In the genomic region with DNA sequence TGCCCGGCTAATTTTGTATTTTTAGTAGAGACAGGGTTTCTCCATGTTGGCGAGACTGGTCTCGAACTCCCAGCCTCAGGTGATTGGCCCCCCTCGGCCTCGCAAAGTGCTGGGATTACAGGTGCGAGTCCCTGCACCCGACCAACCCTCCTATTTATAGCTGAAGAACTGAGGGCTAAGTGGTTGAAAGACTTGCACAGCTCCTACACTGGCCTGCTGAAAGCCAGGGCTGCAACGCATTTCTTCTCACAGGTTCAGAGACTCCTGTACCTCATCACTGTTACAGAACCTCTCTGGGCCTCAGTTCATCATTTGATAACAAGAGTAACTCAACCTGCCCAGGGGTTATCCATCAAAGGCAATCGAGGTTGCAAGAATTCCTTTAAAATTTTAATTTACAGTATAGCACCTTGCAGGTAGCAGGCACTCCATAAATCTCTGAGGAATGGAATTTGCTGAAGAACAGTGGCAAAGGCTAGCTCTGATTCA, we compare ENCODE assay signal across 16 cellular contexts.
DNase-seq lines count a peak whose midpoint lies in the region; ATAC-seq, FAIRE-seq and TF ChIP-seq lines count a peak whose summit lies in the region.
"Had no signal": no experiment of that assay in that cellular context is flagged by ENCODE, and none has a peak within 500 bp of the region (broad histone marks: within the 10 kb centered on the region; RNA-seq: fewer than 3 reads in every experiment).

No MANE protein-coding gene starts in this region.

- no peak for ATAC-seq in GM19324 (IDR thresholded peaks at IDR 0.05; ENCODE audit: low FRiP score, unreplicated experiment)
- no peak for ATAC-seq in HG02884 (IDR thresholded peaks at IDR 0.05; ENCODE audit: unreplicated experiment)
- ATAC-seq: CD8-positive, alpha-beta T cell; K562 had no signal

- DNase-seq in AG04450 (ENCODE audit: low read depth, low spot score) (no peak), kidney (no peak), prostate gland (ENCODE audit: low spot score) (no peak), T1000 (lab: John Stamatoyannopoulos, UW) (no peak), NCI-H510A (lab: John Stamatoyannopoulos, UW) (no peak)
- DNase-seq: activated CD8-positive, alpha-beta memory T cell treated with anti-CD3 and anti-CD28 coated beads for 24 hours; activated effector memory CD4-positive, alpha-beta T cell treated with Interleukin-2 at 50 U/mL for 16 hours; CD8-positive, alpha-beta T cell; NCI-H2227 treated with DMSO at 0.1 percent for 48 hours had no signal

- no peak overlapping the region for H3K4me3 ChIP-seq in AG04450 (ENCODE audit: low read depth, low read length)
- H3K4me3 ChIP-seq in kidney (ENCODE audit: low read length in 2 of 2) = no peak overlapping the region
- no peak overlapping the region for H3K4me3 ChIP-seq in prostate gland
- H3K4me3 ChIP-seq: K562, lung, SK-N-MC had no signal

- FAIRE-seq in kidney (lab: Jason Lieb, UNC) = no peak
- FAIRE-seq: astrocyte, K562 had no signal

- H3K27ac ChIP-seq in AG04450 (ENCODE audit: low read depth, low read length) (peak overlapping the region; percentile 54), angular gyrus (ENCODE audit: low read depth, low read length) (peak overlapping the region; percentile 44), kidney (ENCODE audit: low read depth in 2 of 2, low read length in 2 of 2) (peak overlapping the region; percentile 61 to 94), prostate gland (peak overlapping the region; percentile 11 to 59)
- H3K27ac ChIP-seq: SK-N-MC had no signal

- POLR2A ChIA-PET in AG04450 (lab: Yijun Ruan, JAX) = interaction anchor here (1.3 kb wide), 1 partner anchor 82 kb away, joined by 3 read pairs; no protein-coding TSS in a partner anchor

- TF ChIP-seq CTCF in AG04450 (IDR thresholded peaks at IDR 0.05; ENCODE audit: low read depth, low read length) = no peak
- TF ChIP-seq CTCF in kidney (IDR thresholded peaks at IDR 0.05; ENCODE audit: borderline replicate concordance, extremely low read depth, insufficient read depth) = no peak
- no peak for TF ChIP-seq CTCF in prostate gland (IDR thresholded peaks at IDR 0.05)

- 63% methylated on average over 9 of the region's 9 CpGs for WGBS in prostate gland

- H3K4me1 ChIP-seq in kidney (ENCODE audit: control insufficient read depth in 1 of 2, insufficient read depth in 1 of 2, low read depth in 1 of 2, low read length in 2 of 2) = peaks cover 13 to 23% of the 10 kb centered on the region in 2 donors
- H3K4me1 ChIP-seq in prostate gland (replicated peaks) = no peaks in the 10 kb centered on the region

- no peaks in the 10 kb centered on the region for H3K9me3 ChIP-seq in AG04450 (ENCODE audit: control insufficient read depth, insufficient read depth, low read length)
- no peaks in the 10 kb centered on the region for H3K9me3 ChIP-seq in kidney (ENCODE audit: control insufficient read depth in 1 of 2, low read length in 2 of 2)
- no peaks in the 10 kb centered on the region for H3K9me3 ChIP-seq in prostate gland

- intact Hi-C loops in kidney (cut with DNase I) = no loop called here
- intact Hi-C loops in prostate gland (cut with DNase I) = loop anchor here (5.0 to 10.0 kb wide), 4 partner anchors 41 to 769 kb away; no protein-coding TSS in a partner anchor

- H3K27me3 ChIP-seq in AG04450 (ENCODE audit: control insufficient read depth, insufficient read depth, low read length) (no peaks in the 10 kb centered on the region), prostate gland (replicated peaks; ENCODE audit: insufficient read depth) (no peaks in the 10 kb centered on the region)

- H3K36me3 ChIP-seq in kidney (ENCODE audit: control insufficient read depth in 1 of 2, insufficient read depth in 2 of 2, low read length in 2 of 2) (no peaks in the 10 kb centered on the region), prostate gland (no peaks in the 10 kb centered on the region)

- H3K9ac ChIP-seq in kidney (ENCODE audit: low read length in 2 of 2) = peak overlapping the region in 1 of 2 donors; percentile 44

- CTCF ChIA-PET in AG04450 (lab: Charles Lee) = interaction anchor here (0.6 to 0.9 kb wide), 3 partner anchors 10 to 135 kb away, joined by 3 read pairs; no protein-coding TSS in a partner anchor

- no peak for TF ChIP-seq POLR2A in prostate gland (IDR thresholded peaks at IDR 0.05)
